Comparison of ENCODE assay signal across 26 cellular contexts in genomic region chr12:31231611-31232360, GRCh38.
"Had no signal": no experiment of that assay in that cellular context is flagged by ENCODE, and none has a peak within 500 bp of the region (broad histone marks: within the 10 kb centered on the region; RNA-seq: fewer than 3 reads in every experiment).

No MANE protein-coding gene starts in this region.

- H3K36me3 Mint-ChIP-seq: activated naive CD8-positive, alpha-beta T cell; memory B cell had no signal

- H3K9me3 ChIP-seq: adrenal gland, sigmoid colon, transverse colon, uterus had no signal

- H3K4me2 ChIP-seq: hepatocyte had no signal

- H3K4me3 Mint-ChIP-seq: activated B cell treated with CpG ODN at 0.5 μM for 24 hours; activated CD4-positive, alpha-beta T cell treated with anti-CD3 and anti-CD28 coated beads for 36 hours; activated naive CD8-positive, alpha-beta T cell; activated T-cell treated with anti-CD3 and anti-CD28 coated beads, Interleukin-2, amount 50 U/mL, for 24 hours; memory B cell; nephron; stimulated activated naive B cell treated with anti-CD40 and anti-IgM and Interleukin-4, amounts not matched to agents 10 μg/mL and 1 μg/mL and 100 μg/mL, for 72 hours had no signal

- H3K36me3 ChIP-seq: adrenal gland, cardiac muscle cell, sigmoid colon, transverse colon, uterus had no signal

- H3K27ac Mint-ChIP-seq: activated B cell treated with CpG ODN at 0.5 μM for 24 hours; activated CD4-positive, alpha-beta T cell treated with anti-CD3 and anti-CD28 coated beads for 36 hours; activated naive CD8-positive, alpha-beta T cell; activated T-cell treated with anti-CD3 and anti-CD28 coated beads, Interleukin-2, amount 50 U/mL, for 24 hours; activated T-helper 2 cell treated with anti-CD3 and anti-CD28 coated beads, Interferon-gamma antibody, Interleukin-2, Interleukin-4, amounts not matched to agents 10 μg/mL and 5 μg/mL and 100 μg/mL, durations not matched to agents 14 hours and 24 hours and 36 hours; memory B cell; stimulated activated naive B cell treated with anti-CD40 and anti-IgM and Interleukin-4, amounts not matched to agents 10 μg/mL and 1 μg/mL and 100 μg/mL, for 72 hours had no signal

- ATAC-seq: activated CD4-positive, alpha-beta T cell treated with anti-CD3 and anti-CD28 coated beads for 36 hours; foreskin keratinocyte; left ventricle myocardium superior; stimulated activated naive B cell treated with anti-CD40 and anti-IgM and Interleukin-4, amounts not matched to agents 10 μg/mL and 1 μg/mL and 100 μg/mL, for 72 hours had no signal

- H3K9me3 Mint-ChIP-seq: activated T-cell treated with anti-CD3 and anti-CD28 coated beads, Interleukin-2, amount 50 U/mL, for 24 hours; activated T-helper 2 cell treated with anti-CD3 and anti-CD28 coated beads, Interferon-gamma antibody, Interleukin-2, Interleukin-4, amounts not matched to agents 10 μg/mL and 5 μg/mL and 100 μg/mL, durations not matched to agents 14 hours and 24 hours and 36 hours had no signal

- DNase-seq: activated B cell treated with CpG ODN at 0.5 μM for 24 hours; activated CD4-positive, alpha-beta T cell treated with anti-CD3 and anti-CD28 coated beads for 36 hours; activated CD4-positive, alpha-beta T cell treated with anti-CD3 and anti-CD28 coated beads, Interleukin-2, amount 50 U/mL, for 4 hours; activated CD8-positive, alpha-beta memory T cell treated with anti-CD3 and anti-CD28 coated beads for 24 hours; activated CD8-positive, alpha-beta memory T cell treated with anti-CD3 and anti-CD28 coated beads, Interleukin-2, amount 50 U/mL, for 4 hours; activated naive CD4-positive, alpha-beta T cell; activated T-cell treated with anti-CD3 and anti-CD28 coated beads, Interleukin-2, amount 50 U/mL, for 24 hours; adrenal gland; effector CD4-positive, alpha-beta T cell; erythroblast; foreskin keratinocyte; glutamatergic neuron; left ventricle myocardium superior; sigmoid colon; stimulated activated CD4-positive, alpha-beta T cell treated with anti-CD3 and anti-CD28 coated beads, Interleukin-2, amount 100 ng/mL, for 48 hours; stimulated activated CD8-positive, alpha-beta memory T cell treated with anti-CD3 and anti-CD28 coated beads, Interleukin-4, amount 100 ng/mL, for 48 hours; stimulated activated naive B cell treated with anti-CD40 and anti-IgM and Interleukin-4, amounts not matched to agents 10 μg/mL and 1 μg/mL and 100 μg/mL, for 72 hours; T1000; transverse colon; uterus had no signal

- H3K27me3 ChIP-seq: adrenal gland, cardiac muscle cell, hepatocyte, transverse colon, uterus had no signal

- H3K27ac ChIP-seq: adrenal gland, cardiac muscle cell, foreskin keratinocyte, hepatocyte, sigmoid colon, transverse colon, uterus had no signal

- H2AFZ ChIP-seq: hepatocyte had no signal

- H3K4me1 Mint-ChIP-seq: activated B cell treated with CpG ODN at 0.5 μM for 24 hours; activated CD4-positive, alpha-beta T cell treated with anti-CD3 and anti-CD28 coated beads for 36 hours; memory B cell; stimulated activated naive B cell treated with anti-CD40 and anti-IgM and Interleukin-4, amounts not matched to agents 10 μg/mL and 1 μg/mL and 100 μg/mL, for 72 hours had no signal

- H3K4me1 ChIP-seq: adrenal gland, foreskin keratinocyte, sigmoid colon, uterus had no signal

- H3K79me2 ChIP-seq: hepatocyte had no signal

- H3K4me3 ChIP-seq: adrenal gland, cardiac muscle cell, hepatocyte, sigmoid colon, transverse colon, uterus had no signal
